6 cellular contexts compared by ENCODE assay signal in genomic region chr3:187052427-187052826, GRCh38.
DNase-seq lines count a peak whose midpoint lies in the region; ATAC-seq, FAIRE-seq and TF ChIP-seq lines count a peak whose summit lies in the region.
"Not testable (repeated sequence)": the region's sequence is repeated elsewhere in the genome, so short reads cannot be mapped to it uniquely, and the experiment has no call there.

No MANE protein-coding gene starts in this region.

- TF ChIP-seq POLR2A in K562 (conservative IDR thresholded peaks at IDR 0.05); HepG2 (IDR thresholded peaks at IDR 0.05; ENCODE audit: insufficient read depth in 1 of 2, low read depth in 2 of 2, low read length in 2 of 2): not testable (repeated sequence)

- in situ Hi-C loops in K562 (cut with MboI); HepG2 (cut with HindIII; ENCODE audit: extremely low pct_ligation_motif_present, low pct_unique_long_range_greater_than_20kb): not testable (repeated sequence)

- not testable (repeated sequence) for H3K27me3 Mint-ChIP-seq in CD4-positive, alpha-beta T cell; activated naive CD4-positive, alpha-beta T cell treated with anti-CD3 and anti-CD28 coated beads, Interleukin-2, amount 50 U/mL, for 24 hours; stimulated activated naive B cell treated with anti-CD40 and anti-IgM and Interleukin-4, amounts not matched to agents 10 μg/mL and 1 μg/mL and 100 μg/mL, for 72 hours

- not testable (repeated sequence) for TF ChIP-seq RAD21 in K562 (CRISPR knock-in tag; conservative IDR thresholded peaks at IDR 0.05 in 1 of 2, IDR thresholded peaks at IDR 0.05 in 1 of 2); HepG2 (CRISPR knock-in tag; IDR thresholded peaks at IDR 0.05)

- CTCF ChIA-PET in CD4-positive, alpha-beta T cell (lab: Charles Lee); HEK293 (lab: Yijun Ruan, JAX); K562 (lab: Yijun Ruan, JAX; ENCODE audit: low intra/inter-chr PET ratio); HepG2 (lab: Yijun Ruan, JAX; ENCODE audit: low intra/inter-chr PET ratio, low total read pairs): not testable (repeated sequence)

- WGBS in K562 (ENCODE audit: insufficient coverage, low coverage, missing lambda C conversion rate), result 92% methylated on average over 2 of the region's 2 CpGs
- WGBS in HepG2 (ENCODE audit: low lambda C conversion rate), result 92% methylated on average over 2 of the region's 2 CpGs

- not testable (repeated sequence) for H3K9me3 Mint-ChIP-seq in CD4-positive, alpha-beta T cell; activated naive CD4-positive, alpha-beta T cell treated with anti-CD3 and anti-CD28 coated beads, Interleukin-2, amount 50 U/mL, for 24 hours
- H3K9me3 Mint-ChIP-seq in stimulated activated naive B cell treated with anti-CD40 and anti-IgM and Interleukin-4, amounts not matched to agents 10 μg/mL and 1 μg/mL and 100 μg/mL, for 72 hours, result peaks cover 27 to 31% of the 10 kb centered on the region in 2 donors

- H3K4me1 ChIP-seq in HEK293 (ENCODE audit: control insufficient read depth, insufficient read depth, low read length); K562 (replicated peaks in 1 of 2; ENCODE audit: control insufficient read depth in 2 of 2, insufficient read depth in 2 of 2, low read length in 2 of 2): not testable (repeated sequence)
- peaks cover 30% of the 10 kb centered on the region for H3K4me1 ChIP-seq in HepG2 (ENCODE audit: insufficient read depth, low read length)

- not testable (repeated sequence) for H3K9me1 ChIP-seq in K562 (ENCODE audit: control insufficient read depth, insufficient read depth, low read length)

- H4K20me1 ChIP-seq in K562 (replicated peaks; ENCODE audit: control insufficient read depth, insufficient read depth, low read length), result not testable (repeated sequence)
- H4K20me1 ChIP-seq in HepG2 (ENCODE audit: insufficient read depth, low read length), result peaks cover 17% of the 10 kb centered on the region

- H3K27ac ChIP-seq in CD4-positive, alpha-beta T cell (ENCODE audit: low read depth, low read length); HEK293 (ENCODE audit: extremely low read depth, low read depth, low read length); K562 (ENCODE audit: extremely low read depth, low read depth, low read length); HepG2 (ENCODE audit: extremely low read length, insufficient read depth, low read length): not testable (repeated sequence)

- intact Hi-C loops in CD4-positive, alpha-beta T cell (cut with DNase I, micrococcal nuclease); K562 (cut with micrococcal nuclease); HepG2 (cut with micrococcal nuclease; ENCODE audit: unreplicated experiment): not testable (repeated sequence)

- FAIRE-seq in K562 (lab: Jason Lieb, UNC); HepG2 (lab: Jason Lieb, UNC): not testable (repeated sequence)

- H3K79me2 ChIP-seq in K562 (ENCODE audit: control insufficient read depth, insufficient read depth, low read length), result not testable (repeated sequence)
- peaks cover 65% of the 10 kb centered on the region for H3K79me2 ChIP-seq in HepG2 (ENCODE audit: insufficient read depth, low read length)

- not testable (repeated sequence) for H2AFZ ChIP-seq in K562 (ENCODE audit: low read depth, low read length); HepG2 (ENCODE audit: low read length)

- not testable (repeated sequence) for TF ChIP-seq CTCF in CD4-positive, alpha-beta T cell (IDR thresholded peaks at IDR 0.05); HEK293 (tag by site-specific recombination; IDR thresholded peaks at IDR 0.05); K562 (IDR thresholded peaks at IDR 0.05 in 2 of 3, conservative IDR thresholded peaks at IDR 0.05 in 1 of 3; ENCODE audit: insufficient read depth in 2 of 3, low read depth in 1 of 3, low read length in 3 of 3); HepG2 (CRISPR knock-in tag; IDR thresholded peaks at IDR 0.05)

- not testable (repeated sequence) for H3K36me3 ChIP-seq in HEK293 (ENCODE audit: control insufficient read depth in 2 of 2, insufficient read depth in 1 of 2, low read length in 2 of 2)
- H3K36me3 ChIP-seq in K562 (ENCODE audit: control insufficient read depth, insufficient read depth, low read length), result peaks cover 44% of the 10 kb centered on the region; the same call in 2 of the 3 replicates
- peaks cover 17 to 47% of the 10 kb centered on the region in 2 experiments for H3K36me3 ChIP-seq in HepG2 (replicated peaks in 1 of 2; ENCODE audit: control insufficient read depth in 1 of 2, insufficient read depth in 2 of 2, low read length in 2 of 2)

- not testable (repeated sequence) for H3K27me3 ChIP-seq in CD4-positive, alpha-beta T cell (ENCODE audit: control insufficient read depth, insufficient read depth, low read length); K562 (ENCODE audit: control insufficient read depth in 2 of 2, insufficient read depth in 2 of 2, low read length in 2 of 2); HepG2 (ENCODE audit: control insufficient read depth in 1 of 2, insufficient read depth in 2 of 2, low read length in 2 of 2)

- peaks cover 69% of the 10 kb centered on the region for H3K4me1 Mint-ChIP-seq in CD4-positive, alpha-beta T cell (ENCODE audit: low read depth)
- H3K4me1 Mint-ChIP-seq in activated naive CD4-positive, alpha-beta T cell treated with anti-CD3 and anti-CD28 coated beads, Interleukin-2, amount 50 U/mL, for 24 hours, result peaks cover 82% of the 10 kb centered on the region
- H3K4me1 Mint-ChIP-seq in stimulated activated naive B cell treated with anti-CD40 and anti-IgM and Interleukin-4, amounts not matched to agents 10 μg/mL and 1 μg/mL and 100 μg/mL, for 72 hours, result peaks cover 48 to 79% of the 10 kb centered on the region in 2 donors

- H3K4me3 Mint-ChIP-seq in CD4-positive, alpha-beta T cell; activated naive CD4-positive, alpha-beta T cell treated with anti-CD3 and anti-CD28 coated beads, Interleukin-2, amount 50 U/mL, for 24 hours; stimulated activated naive B cell treated with anti-CD40 and anti-IgM and Interleukin-4, amounts not matched to agents 10 μg/mL and 1 μg/mL and 100 μg/mL, for 72 hours: not testable (repeated sequence)

- POLR2A ChIA-PET in CD4-positive, alpha-beta T cell (lab: Charles Lee), result interaction anchor here (1.0 kb wide), 1 partner anchor 22 kb away, joined by 3 read pairs; no protein-coding TSS in a partner anchor
- POLR2A ChIA-PET in HEK293 (lab: Yijun Ruan, JAX); K562 (lab: Yijun Ruan, JAX); HepG2 (lab: Yijun Ruan, JAX): not testable (repeated sequence)

- not testable (repeated sequence) for H3K9me3 ChIP-seq in CD4-positive, alpha-beta T cell (ENCODE audit: control insufficient read depth, low read length); HEK293 (ENCODE audit: control insufficient read depth, insufficient read depth, low read depth, low read length); K562 (replicated peaks; ENCODE audit: control insufficient read depth, insufficient read depth, low read depth, low read length); HepG2 (ENCODE audit: low read length)

- peaks cover 98% of the 10 kb centered on the region for H3K36me3 Mint-ChIP-seq in CD4-positive, alpha-beta T cell (ENCODE audit: low read depth)
- H3K36me3 Mint-ChIP-seq in activated naive CD4-positive, alpha-beta T cell treated with anti-CD3 and anti-CD28 coated beads, Interleukin-2, amount 50 U/mL, for 24 hours, result peaks cover 70% of the 10 kb centered on the region
- peaks cover 90 to 98% of the 10 kb centered on the region in 2 donors for H3K36me3 Mint-ChIP-seq in stimulated activated naive B cell treated with anti-CD40 and anti-IgM and Interleukin-4, amounts not matched to agents 10 μg/mL and 1 μg/mL and 100 μg/mL, for 72 hours

- not testable (repeated sequence) for TF ChIP-seq EP300 in K562 (IDR thresholded peaks at IDR 0.05; ENCODE audit: low read length); HepG2 (IDR thresholded peaks at IDR 0.05; ENCODE audit: low read depth in 2 of 2, low read length in 2 of 2); HepG2 (CRISPR knock-in tag; IDR thresholded peaks at IDR 0.05; ENCODE audit: borderline replicate concordance)

- BruUV-seq in K562 (replicated peaks; lab: Mats Ljungman, UMichigan); HepG2 (replicated peaks; lab: Mats Ljungman, UMichigan): not testable (repeated sequence)

- H3K27ac Mint-ChIP-seq in CD4-positive, alpha-beta T cell, result peak overlapping the region; percentile 93
- H3K27ac Mint-ChIP-seq in activated naive CD4-positive, alpha-beta T cell treated with anti-CD3 and anti-CD28 coated beads, Interleukin-2, amount 50 U/mL, for 24 hours, result peak overlapping the region; percentile 59
- H3K27ac Mint-ChIP-seq in stimulated activated naive B cell treated with anti-CD40 and anti-IgM and Interleukin-4, amounts not matched to agents 10 μg/mL and 1 μg/mL and 100 μg/mL, for 72 hours, result peak overlapping the region; percentile 56

- DNase-seq in CD4-positive, alpha-beta T cell; K562 (ENCODE audit: extremely low read depth in 1 of 4, low spot score in 3 of 4); HepG2 (ENCODE audit: low spot score); stimulated activated naive B cell treated with anti-CD40 and anti-IgM and Interleukin-4, amounts not matched to agents 10 μg/mL and 1 μg/mL and 100 μg/mL, for 72 hours: not testable (repeated sequence)

- ATAC-seq in CD4-positive, alpha-beta T cell (ENCODE audit: poor library complexity); K562; HepG2; stimulated activated naive B cell treated with anti-CD40 and anti-IgM and Interleukin-4, amounts not matched to agents 10 μg/mL and 1 μg/mL and 100 μg/mL, for 72 hours (replicated peaks): not testable (repeated sequence)

- H3K9ac ChIP-seq in K562 (ENCODE audit: insufficient read depth in 1 of 2, low read depth in 2 of 2, low read length in 2 of 2); HepG2 (ENCODE audit: insufficient read depth, low read depth, low read length): not testable (repeated sequence)

- not testable (repeated sequence) for H3K4me3 ChIP-seq in HEK293 (ENCODE audit: low read depth, low read length); K562; HepG2 (replicated peaks in 1 of 3; ENCODE audit: insufficient read depth in 1 of 3, low read depth in 2 of 3, low read length in 3 of 3)

- not testable (repeated sequence) for H3K4me2 ChIP-seq in K562 (ENCODE audit: insufficient read depth, low read length); HepG2 (ENCODE audit: low read depth, low read length)
